Comparison of ENCODE assay signal across 8 cellular contexts in the genomic region with DNA sequence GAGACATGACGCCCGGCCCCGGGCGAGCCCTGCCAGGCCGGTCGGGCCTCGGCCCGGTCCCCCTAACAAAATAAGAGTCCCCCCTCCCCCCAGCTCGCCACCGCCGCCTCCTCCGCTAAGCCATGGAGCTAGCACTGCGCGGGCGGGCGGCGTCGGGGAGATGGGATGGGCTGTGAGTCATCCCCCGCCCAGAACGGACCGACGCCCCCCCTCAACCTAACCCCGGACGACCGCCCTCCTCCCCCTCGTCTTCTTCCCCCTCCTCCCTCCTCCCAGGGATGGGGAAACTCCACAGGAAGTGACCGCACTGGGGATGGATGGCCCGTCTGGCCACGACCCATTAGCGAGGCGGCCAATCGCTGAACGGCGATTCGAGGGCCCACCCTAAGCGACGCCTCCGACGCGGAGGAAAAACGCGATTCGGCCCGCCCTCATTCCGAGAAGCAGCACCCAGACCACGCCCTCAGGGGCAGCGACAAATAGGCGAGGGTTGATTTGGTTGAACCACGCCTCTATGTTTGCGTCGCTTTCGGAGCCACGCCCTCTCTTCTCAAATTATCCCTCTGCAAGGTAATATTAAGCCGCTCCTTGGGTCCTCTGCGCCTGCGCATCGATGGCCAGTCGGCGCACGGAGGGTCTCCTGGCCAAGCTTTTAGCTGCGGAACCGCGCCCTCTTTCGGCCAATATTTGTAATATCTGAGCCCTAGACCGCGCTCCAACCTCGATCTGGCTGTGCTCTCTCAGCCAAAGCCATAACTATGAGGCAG. TPM values are rescaled to one million over a fixed set of nuclear protein-coding genes. Genes with fewer than 3 reads are reported as not detected.
DNase-seq lines count a peak whose midpoint lies in the region; ATAC-seq and TF ChIP-seq lines count a peak whose summit lies in the region.

A gene with protein sequence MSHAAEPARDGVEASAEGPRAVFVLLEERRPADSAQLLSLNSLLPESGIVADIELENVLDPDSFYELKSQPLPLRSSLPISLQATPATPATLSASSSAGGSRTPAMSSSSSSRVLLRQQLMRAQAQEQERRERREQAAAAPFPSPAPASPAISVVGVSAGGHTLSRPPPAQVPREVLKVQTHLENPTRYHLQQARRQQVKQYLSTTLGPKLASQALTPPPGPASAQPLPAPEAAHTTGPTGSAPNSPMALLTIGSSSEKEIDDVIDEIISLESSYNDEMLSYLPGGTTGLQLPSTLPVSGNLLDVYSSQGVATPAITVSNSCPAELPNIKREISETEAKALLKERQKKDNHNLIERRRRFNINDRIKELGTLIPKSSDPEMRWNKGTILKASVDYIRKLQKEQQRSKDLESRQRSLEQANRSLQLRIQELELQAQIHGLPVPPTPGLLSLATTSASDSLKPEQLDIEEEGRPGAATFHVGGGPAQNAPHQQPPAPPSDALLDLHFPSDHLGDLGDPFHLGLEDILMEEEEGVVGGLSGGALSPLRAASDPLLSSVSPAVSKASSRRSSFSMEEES (minus strand): TSS at position 138 of the 767 bp plus-strand sequence. CDS start 131 bp downstream, at position 7.

- TF ChIP-seq CTCF in Peyer's patch (IDR thresholded peaks at IDR 0.05): peak; percentile 20 to 71 (median 56)

- H3K27ac ChIP-seq in KOPT-K1 (ENCODE audit: low read depth, low read length, poor library complexity, severe bottlenecking) (peak within 1 kb of the TSS; percentile 72), Peyer's patch (peak within 1 kb of the TSS; percentile 83 to 99 (median 96)), esophagus (ENCODE audit: low read depth in 2 of 2, low read length in 1 of 2) (peak within 1 kb of the TSS; percentile 96 to 97), muscle layer of colon (ENCODE audit: low read depth, low read length) (peak within 1 kb of the TSS; percentile 88)

- H3K4me3 ChIP-seq in Peyer's patch (peak within 1 kb of the TSS; percentile 52 to 93 (median 80)), esophagus (ENCODE audit: low read depth in 1 of 2, low read length in 2 of 2) (peak within 1 kb of the TSS; percentile 57 to 88), muscle layer of colon (ENCODE audit: low read depth in 1 of 2, low read length in 2 of 2) (peak within 1 kb of the TSS; percentile 69 to 77)

- H3K9ac ChIP-seq in muscle layer of colon (ENCODE audit: low read length): peak within 1 kb of the TSS; percentile 81

- no peaks in the 10 kb centered on the region for H3K9me3 ChIP-seq in KOPT-K1 (ENCODE audit: insufficient read depth, low read length, poor library complexity, severe bottlenecking)
- no peaks in the 10 kb centered on the region for H3K9me3 ChIP-seq in Peyer's patch
- no peaks in the 10 kb centered on the region for H3K9me3 ChIP-seq in esophagus (ENCODE audit: control insufficient read depth in 2 of 2, insufficient read depth in 1 of 2, low read depth in 1 of 2, low read length in 1 of 2)
- H3K9me3 ChIP-seq in muscle layer of colon (ENCODE audit: low read length): no peaks in the 10 kb centered on the region

- H3K27me3 ChIP-seq in Peyer's patch (no peaks in the 10 kb centered on the region), esophagus (ENCODE audit: control insufficient read depth in 1 of 2, insufficient read depth in 2 of 2, low read length in 2 of 2) (no peaks in the 10 kb centered on the region), muscle layer of colon (ENCODE audit: control insufficient read depth in 1 of 2, insufficient read depth in 2 of 2, low read length in 2 of 2) (peaks cover 0 to 4% of the 10 kb centered on the region in 2 donors)

- H3K36me3 ChIP-seq in KOPT-K1 (ENCODE audit: insufficient read depth, low read length) (peaks cover 9% of the 10 kb centered on the region; the same call in 1 of the 2 replicates), Peyer's patch (peaks cover 0 to 10% (median 0%) of the 10 kb centered on the region in 3 donors), esophagus (ENCODE audit: control insufficient read depth in 2 of 2, insufficient read depth in 2 of 2, low read length in 1 of 2) (peaks cover 0 to 9% of the 10 kb centered on the region in 2 donors), muscle layer of colon (ENCODE audit: insufficient read depth, low read length) (peaks cover 5% of the 10 kb centered on the region)

- DNase-seq in DMS79 (lab: John Stamatoyannopoulos, UW) (peak; percentile 94), Peyer's patch (peak; percentile 96 to 99 (median 98))
- DNase-seq in activated T-cell treated with anti-CD3 and anti-CD28 coated beads, Interleukin-2, amount 50 U/mL, for 48 hours: peak; percentile 95 to 96
- peak; percentile 83 for DNase-seq in stimulated activated CD8-positive, alpha-beta memory T cell treated with anti-CD3 and anti-CD28 coated beads, Interleukin-7, amount 100 ng/mL, for 24 hours (ENCODE audit: low read depth)

- 1 to 18% methylated on average over 55 to 66 of the region's 67 CpGs for WGBS in esophagus, 2 donors

- peak; percentile 83 for ATAC-seq in GM21786 (IDR thresholded peaks at IDR 0.05; ENCODE audit: unreplicated experiment)

- H3K4me1 ChIP-seq in Peyer's patch: peaks cover 0 to 16% (median 0%) of the 10 kb centered on the region in 4 donors
- H3K4me1 ChIP-seq in esophagus (ENCODE audit: control insufficient read depth in 2 of 2, insufficient read depth in 2 of 2, low read length in 1 of 2): peaks cover 0 to 5% of the 10 kb centered on the region in 2 donors
- H3K4me1 ChIP-seq in muscle layer of colon (ENCODE audit: insufficient read depth, low read length): peaks cover 16% of the 10 kb centered on the region

- TF ChIP-seq POLR2A in Peyer's patch (IDR thresholded peaks at IDR 0.05): peak; percentile 39 to 71

RNA-seq across cellular contexts. Expression of the gene that starts here (rescaled TPM):
- 10 to 100 TPM; 25.6 to 36.3 (median 32.4) TPM for total RNA-seq in Peyer's patch
- polyA plus RNA-seq in esophagus: 10 to 100 TPM; 20.5 to 20.9 TPM

Comparison
In these comparisons a context has a peak if more than half of its experiments do, and no peak if none do; other contexts are left out.
1. Peak in every context shown above with its lines: DNase-seq, ATAC-seq, H3K4me3 ChIP-seq and H3K27ac ChIP-seq.